ENCODE assay signal across 8 cellular contexts in genomic region chr2:173448938-173449471, GRCh38.
DNase-seq lines count a peak whose midpoint lies in the region; ATAC-seq and TF ChIP-seq lines count a peak whose summit lies in the region.

No MANE protein-coding gene starts in this region.

- in situ Hi-C loops in astrocyte of the spinal cord (cut with HindIII; ENCODE audit: low sequenced_read_pairs), result no loop called here

- H3K36me3 ChIP-seq in MM.1S (replicated peaks; ENCODE audit: insufficient read depth, low read length), result no peaks in the 10 kb centered on the region
- H3K36me3 ChIP-seq in skeletal muscle tissue (ENCODE audit: control insufficient read depth in 3 of 3, insufficient read depth in 3 of 3, low read length in 3 of 3), result no peaks in the 10 kb centered on the region

- ATAC-seq in GM19438 (IDR thresholded peaks at IDR 0.05; ENCODE audit: low read depth, unreplicated experiment) (peak; percentile 87), GM18868 (IDR thresholded peaks at IDR 0.05; ENCODE audit: unreplicated experiment) (no peak)

- H2AFZ ChIP-seq in MM.1S (ENCODE audit: low read length), result peak overlapping the region; percentile 99

- H3K4me1 ChIP-seq in MM.1S (ENCODE audit: low read length) (peaks cover 3% of the 10 kb centered on the region; the same call in 1 of the 2 replicates), skeletal muscle tissue (ENCODE audit: control insufficient read depth in 3 of 3, insufficient read depth in 3 of 3, low read length in 3 of 3) (no peaks in the 10 kb centered on the region)

- H3K4me3 ChIP-seq in AG10803 (ENCODE audit: low read length), result peak overlapping the region; percentile 53
- H3K4me3 ChIP-seq in MM.1S (ENCODE audit: low read length), result peak overlapping the region; percentile 61
- H3K4me3 ChIP-seq in astrocyte of the spinal cord (ENCODE audit: low read depth, low read length), result peak overlapping the region; percentile 24
- peak overlapping the region; percentile 40 to 63 (median 58) for H3K4me3 ChIP-seq in skeletal muscle tissue (ENCODE audit: low read length in 3 of 3)

- H3K9me3 ChIP-seq in MM.1S (replicated peaks; ENCODE audit: insufficient read depth, low read length), result no peaks in the 10 kb centered on the region
- H3K9me3 ChIP-seq in skeletal muscle tissue (ENCODE audit: control insufficient read depth in 3 of 3, low read length in 3 of 3), result no peaks in the 10 kb centered on the region

- peak; percentile 77 for DNase-seq in AG10803 (ENCODE audit: low read depth)
- peak; percentile 91 for DNase-seq in MM.1S
- peak in 4 of 5 donors; percentile 29 to 79 (median 36) for DNase-seq in T-helper 1 cell
- DNase-seq in astrocyte of the spinal cord (ENCODE audit: low read depth, low spot score), result peak; percentile 72
- peak; percentile 74 for DNase-seq in iPS DF 19.7 (ENCODE audit: low read depth, low spot score)

- H4K20me1 ChIP-seq in MM.1S (ENCODE audit: insufficient read depth, low read length), result no peaks in the 10 kb centered on the region

- H3K79me2 ChIP-seq in MM.1S (ENCODE audit: low read length), result no peaks in the 10 kb centered on the region

- no peak overlapping the region for H3K27ac ChIP-seq in MM.1S (ENCODE audit: low read length)
- H3K27ac ChIP-seq in skeletal muscle tissue (ENCODE audit: low read depth, low read length), result no peak overlapping the region

- TF ChIP-seq CTCF in AG10803 (conservative IDR thresholded peaks at IDR 0.05; ENCODE audit: low read length), result peak; percentile 82
- TF ChIP-seq CTCF in MM.1S (IDR thresholded peaks at IDR 0.05; ENCODE audit: low read length), result peak; percentile 84
- TF ChIP-seq CTCF in astrocyte of the spinal cord (IDR thresholded peaks at IDR 0.05; ENCODE audit: low read depth, low read length), result peak; percentile 88

- H3K9me2 ChIP-seq in MM.1S (replicated peaks; ENCODE audit: insufficient read depth, low read length), result no peaks in the 10 kb centered on the region

- no peaks in the 10 kb centered on the region for H3K27me3 ChIP-seq in MM.1S (replicated peaks; ENCODE audit: insufficient read depth, low read length)
- H3K27me3 ChIP-seq in skeletal muscle tissue (ENCODE audit: control insufficient read depth in 3 of 3, insufficient read depth in 3 of 3, low read length in 3 of 3), result no peaks in the 10 kb centered on the region

- H3K9ac ChIP-seq in MM.1S (ENCODE audit: low read length) (peak overlapping the region; percentile 35; the same call in 1 of the 2 replicates), skeletal muscle tissue (ENCODE audit: low read depth in 1 of 3, low read length in 3 of 3) (peak overlapping the region in 1 of 3 donors; percentile 66)

- no peaks in the 10 kb centered on the region for H3F3A ChIP-seq in MM.1S (ENCODE audit: insufficient read depth, low read length)

- H3K4me2 ChIP-seq in MM.1S (ENCODE audit: low read depth, low read length), result peak overlapping the region; percentile 88

Comparison
In these comparisons a context has a peak if more than half of its experiments do, and no peak if none do; other contexts are left out.
1. DNase-seq: peak in every context shown above with its lines; median percentile 91 in MM.1S; 77 in AG10803; 74 in iPS DF 19.7; 72 in astrocyte of the spinal cord; 36 in T-helper 1 cell.